In the genomic region with DNA sequence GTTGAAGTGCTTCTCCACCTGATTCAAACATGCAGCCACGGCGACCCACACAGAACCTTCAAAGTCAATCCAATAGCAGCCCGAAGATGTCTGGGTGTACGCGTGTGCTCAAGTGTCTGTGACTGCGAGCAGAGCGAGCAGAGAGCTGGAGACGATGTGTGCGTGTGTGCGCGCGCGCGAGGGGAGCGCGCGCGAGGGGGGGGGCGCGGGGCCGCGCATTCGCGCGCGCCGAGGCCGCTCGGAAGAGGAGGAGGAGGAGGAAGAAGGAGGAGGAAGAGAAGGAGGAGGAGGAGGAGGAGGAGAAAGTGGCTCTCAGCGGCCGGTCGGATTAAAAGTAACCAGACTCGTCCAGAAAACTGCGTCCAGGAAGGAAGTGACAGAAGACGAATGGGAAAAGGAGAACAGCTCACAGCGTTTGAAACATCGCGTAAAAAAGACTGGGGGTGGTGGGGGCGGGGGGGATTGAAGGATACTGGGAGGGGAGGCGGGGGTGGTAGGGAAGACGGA, we compare ENCODE assay signal across 8 cellular contexts. TPM values are rescaled to one million over a fixed set of nuclear protein-coding genes. Genes with fewer than 3 reads are reported as not detected.
A peak's percentile ranks its signal among the peaks of the same experiment; 100 is the strongest.
DNase-seq lines count a peak whose midpoint lies in the region; ATAC-seq and TF ChIP-seq lines count a peak whose summit lies in the region.

Gene MEF2C, minus strand, starts transcription at position 126 of the 507 bp plus-strand sequence. CDS start 59,396 bp downstream, outside the sequence.

- no peak within 1 kb of the TSS for H3K27ac ChIP-seq in CD4-positive, alpha-beta T cell (ENCODE audit: low read depth, low read length)
- H3K27ac ChIP-seq in RWPE1 (no peak within 1 kb of the TSS), gastrocnemius medialis (peak within 1 kb of the TSS; percentile 86 to 96 (median 94))

- POLR2A ChIA-PET in CD4-positive, alpha-beta T cell (lab: Charles Lee) = no interaction called here
- POLR2A ChIA-PET in RWPE1 (lab: Yijun Ruan, JAX; ENCODE audit: low non-redundant PET) = no interaction called here

- H3K27me3 Mint-ChIP-seq in CD4-positive, alpha-beta T cell = peaks cover 80% of the 10 kb centered on the region
- H3K27me3 Mint-ChIP-seq in central memory CD8-positive, alpha-beta T cell = peaks cover 29% of the 10 kb centered on the region
- peaks cover 1 to 7% (median 6%) of the 10 kb centered on the region in 3 donors for H3K27me3 Mint-ChIP-seq in immature natural killer cell (ENCODE audit: low read depth in 3 of 3)

- CTCF ChIA-PET in CD4-positive, alpha-beta T cell (lab: Charles Lee) = interaction anchor here (0.7 kb wide), 1 partner anchor 45 kb away, joined by 3 read pairs; no protein-coding TSS in a partner anchor
- CTCF ChIA-PET in RWPE1 (lab: Yijun Ruan, JAX) = interaction anchor here (0.6 kb wide), 3 partner anchors 614 to 1232 kb away, joined by 3 read pairs; no protein-coding TSS in a partner anchor

- no peaks in the 10 kb centered on the region for H3K36me3 ChIP-seq in gastrocnemius medialis

- no peak for ATAC-seq in CD4-positive, alpha-beta T cell (ENCODE audit: poor library complexity)
- ATAC-seq in GM19351 (IDR thresholded peaks at IDR 0.05; ENCODE audit: unreplicated experiment) (peak; percentile 28), gastrocnemius medialis (peak; percentile 69 to 73)
- peak; percentile 47 for ATAC-seq in central memory CD8-positive, alpha-beta T cell (replicated peaks; ENCODE audit: extremely low read depth, poor library complexity, severe bottlenecking)

- H3K9me3 ChIP-seq in CD4-positive, alpha-beta T cell (ENCODE audit: control insufficient read depth, low read length) = no peaks in the 10 kb centered on the region
- no peaks in the 10 kb centered on the region for H3K9me3 ChIP-seq in gastrocnemius medialis

- H3K4me1 Mint-ChIP-seq in CD4-positive, alpha-beta T cell (ENCODE audit: low read depth) = peaks cover 27% of the 10 kb centered on the region
- peaks cover 23% of the 10 kb centered on the region for H3K4me1 Mint-ChIP-seq in central memory CD8-positive, alpha-beta T cell
- peaks cover 23 to 49% of the 10 kb centered on the region in 2 donors for H3K4me1 Mint-ChIP-seq in immature natural killer cell

- H3K4me1 ChIP-seq in gastrocnemius medialis = peaks cover 46 to 49% of the 10 kb centered on the region in 2 donors

- intact Hi-C loops in CD4-positive, alpha-beta T cell (cut with DNase I, micrococcal nuclease) = no loop called here
- intact Hi-C loops in gastrocnemius medialis (cut with DNase I; ENCODE audit: low total_unique reads) = loop anchor here (2.0 to 5.0 kb wide), 3 partner anchors 50 to 1524 kb away; partner anchors contain the start of gene CETN3

- no peak within 1 kb of the TSS for H3K27ac Mint-ChIP-seq in CD4-positive, alpha-beta T cell
- peak within 1 kb of the TSS; percentile 53 for H3K27ac Mint-ChIP-seq in central memory CD8-positive, alpha-beta T cell (ENCODE audit: low read depth)
- peak within 1 kb of the TSS in 5 of 6 donors; percentile 76 to 86 (median 84) for H3K27ac Mint-ChIP-seq in immature natural killer cell

- in situ Hi-C loops in gastrocnemius medialis (cut with MboI; ENCODE audit: low sequenced_read_pairs in 4 of 4) = loop anchor here in 3 of 4 donors (10.0 to 25.0 kb wide), 3 partner anchors 58 to 148 kb away; no protein-coding TSS in a partner anchor

- no peak for TF ChIP-seq CTCF in CD4-positive, alpha-beta T cell (IDR thresholded peaks at IDR 0.05)
- no peak for TF ChIP-seq CTCF in RWPE1 (conservative IDR thresholded peaks at IDR 0.05; ENCODE audit: low read depth)
- no peak for TF ChIP-seq CTCF in gastrocnemius medialis (IDR thresholded peaks at IDR 0.05 in 4 of 5, conservative IDR thresholded peaks at IDR 0.05 in 1 of 5)

- peaks cover 38% of the 10 kb centered on the region for H3K27me3 ChIP-seq in CD4-positive, alpha-beta T cell (ENCODE audit: control insufficient read depth, insufficient read depth, low read length)
- H3K27me3 ChIP-seq in gastrocnemius medialis = no peaks in the 10 kb centered on the region

- no peaks in the 10 kb centered on the region for H3K9me3 Mint-ChIP-seq in CD4-positive, alpha-beta T cell
- no peaks in the 10 kb centered on the region for H3K9me3 Mint-ChIP-seq in central memory CD8-positive, alpha-beta T cell
- no peaks in the 10 kb centered on the region for H3K9me3 Mint-ChIP-seq in immature natural killer cell

- H3K4me3 ChIP-seq in gastrocnemius medialis = peak within 1 kb of the TSS; percentile 59 to 81 (median 70)

- no peaks in the 10 kb centered on the region for H3K36me3 Mint-ChIP-seq in CD4-positive, alpha-beta T cell (ENCODE audit: low read depth)
- H3K36me3 Mint-ChIP-seq in central memory CD8-positive, alpha-beta T cell (ENCODE audit: insufficient read depth) = peaks cover 2% of the 10 kb centered on the region
- H3K36me3 Mint-ChIP-seq in immature natural killer cell = no peaks in the 10 kb centered on the region

- TF ChIP-seq POLR2A in gastrocnemius medialis (IDR thresholded peaks at IDR 0.05) = peak; percentile 83

- peak within 1 kb of the TSS; percentile 84 for H3K4me3 Mint-ChIP-seq in CD4-positive, alpha-beta T cell
- peak within 1 kb of the TSS; percentile 87 for H3K4me3 Mint-ChIP-seq in central memory CD8-positive, alpha-beta T cell
- peak within 1 kb of the TSS; percentile 93 to 100 (median 96) for H3K4me3 Mint-ChIP-seq in immature natural killer cell

- no peak for DNase-seq in CD4-positive, alpha-beta T cell
- DNase-seq in HuH-7 (ENCODE audit: low spot score) = peak; percentile 40
- peak; percentile 41 for DNase-seq in RWPE1 (ENCODE audit: low spot score)
- DNase-seq in central memory CD8-positive, alpha-beta T cell (ENCODE audit: low spot score in 2 of 2) = no peak
- DNase-seq in immature natural killer cell = peak; percentile 19 to 46 (median 29)
- peak; percentile 70 to 82 for DNase-seq in gastrocnemius medialis
- no peak for DNase-seq in SIG-M5 (lab: John Stamatoyannopoulos, UW)

RNA-seq across cellular contexts. Expression of gene MEF2C, which starts in this region (rescaled TPM):
- total RNA-seq in CD4-positive, alpha-beta T cell = under 1 TPM; 0.60 to 0.87 TPM
- polyA plus RNA-seq in immature natural killer cell = 1 to 10 TPM; 2.1 to 9.6 (median 8.4) TPM
- total RNA-seq in gastrocnemius medialis = 100 to 1,000 TPM in 3 of 4 donors, 10 to 100 TPM in 1; 63.8 to 192 (median 128) TPM

Comparison
In these comparisons a context has a peak if more than half of its experiments do, and no peak if none do; other contexts are left out.
1. RNA of gene MEF2C (total RNA-seq): 63.8 to 192 TPM in gastrocnemius medialis; 0.60 to 0.87 TPM in CD4-positive, alpha-beta T cell; every median in the first group is over 10 times any median in the second.
2. DNase-seq: peak in HuH-7 (single experiment), RWPE1 (single experiment), immature natural killer cell (3 of 3) and gastrocnemius medialis (2 of 2); none in CD4-positive, alpha-beta T cell (0 of 10), central memory CD8-positive, alpha-beta T cell (0 of 2) and SIG-M5 (single experiment).
3. H3K27ac ChIP-seq: peak in gastrocnemius medialis (4 of 4); none in CD4-positive, alpha-beta T cell (single experiment) and RWPE1 (single experiment).
4. Peak in every context shown above with its lines, with median percentiles within 50 percentile points of each other: H3K4me3 Mint-ChIP-seq.